9 cellular contexts compared by ENCODE assay signal in genomic region chr11:1202776-1203504, GRCh38. TPM values are rescaled to one million over a fixed set of nuclear protein-coding genes. Genes with fewer than 3 reads are reported as not detected.
A peak's percentile ranks its signal among the peaks of the same experiment; 100 is the strongest.
DNase-seq lines count a peak whose midpoint lies in the region; ATAC-seq and TF ChIP-seq lines count a peak whose summit lies in the region.
"Had no signal": no experiment of that assay in that cellular context is flagged by ENCODE, and none has a peak within 500 bp of the region (broad histone marks: within the 10 kb centered on the region; RNA-seq: fewer than 3 reads in every experiment).

No MANE protein-coding gene starts in this region.

- no peaks in the 10 kb centered on the region for H3K27me3 Mint-ChIP-seq in activated T-cell treated with anti-CD3 and anti-CD28 coated beads, Interleukin-2, amount 50 U/mL, for 24 hours
- H3K27me3 Mint-ChIP-seq in natural killer cell treated with Interleukin-12 subunit alpha and Interleukin-12 subunit beta and Interleukin-15 and Interleukin-18, amount 100 ng/mL, for 72 hours: no peaks in the 10 kb centered on the region
- no peaks in the 10 kb centered on the region for H3K27me3 Mint-ChIP-seq in stimulated activated naive CD8-positive, alpha-beta T cell treated with anti-CD3 and anti-CD28 coated beads, Interleukin-15, amount 100 ng/mL, for 72 hours

- no peak overlapping the region for H3K4me2 ChIP-seq in fibroblast of lung (ENCODE audit: extremely low read depth, insufficient read depth, low read length)

- H3K4me3 Mint-ChIP-seq in activated T-cell treated with anti-CD3 and anti-CD28 coated beads, Interleukin-2, amount 50 U/mL, for 24 hours: no peak overlapping the region
- H3K4me3 Mint-ChIP-seq in natural killer cell treated with Interleukin-12 subunit alpha and Interleukin-12 subunit beta and Interleukin-15 and Interleukin-18, amount 100 ng/mL, for 72 hours: no peak overlapping the region
- H3K4me3 Mint-ChIP-seq in stimulated activated naive CD8-positive, alpha-beta T cell treated with anti-CD3 and anti-CD28 coated beads, Interleukin-15, amount 100 ng/mL, for 72 hours: no peak overlapping the region

- peak overlapping the region; percentile 71 for H3K9ac ChIP-seq in NT2/D1 (ENCODE audit: insufficient read length, low read depth)
- no peak overlapping the region for H3K9ac ChIP-seq in fibroblast of lung (ENCODE audit: insufficient read depth, low read length)

- no peaks in the 10 kb centered on the region for H3K9me3 ChIP-seq in NT2/D1 (ENCODE audit: insufficient read depth, low read length)
- H3K9me3 ChIP-seq in fibroblast of lung (ENCODE audit: control insufficient read depth, insufficient read depth, low read depth, low read length): no peaks in the 10 kb centered on the region

- H3K27ac ChIP-seq in fibroblast of lung (ENCODE audit: insufficient read depth, low read length): no peak overlapping the region

- H3K4me3 ChIP-seq in NT2/D1 (ENCODE audit: insufficient read length, low read depth) (no peak overlapping the region), fibroblast of lung (replicated peaks in 1 of 4; ENCODE audit: control extremely low read depth in 1 of 4, insufficient read depth in 1 of 4, low read depth in 3 of 4, low read length in 4 of 4) (no peak overlapping the region)

- H3K4me1 Mint-ChIP-seq in activated T-cell treated with anti-CD3 and anti-CD28 coated beads, Interleukin-2, amount 50 U/mL, for 24 hours (ENCODE audit: low read depth): no peaks in the 10 kb centered on the region
- H3K4me1 Mint-ChIP-seq in natural killer cell treated with Interleukin-12 subunit alpha and Interleukin-12 subunit beta and Interleukin-15 and Interleukin-18, amount 100 ng/mL, for 72 hours (ENCODE audit: low read depth in 2 of 2): no peaks in the 10 kb centered on the region
- no peaks in the 10 kb centered on the region for H3K4me1 Mint-ChIP-seq in stimulated activated naive CD8-positive, alpha-beta T cell treated with anti-CD3 and anti-CD28 coated beads, Interleukin-15, amount 100 ng/mL, for 72 hours

- no peaks in the 10 kb centered on the region for H4K20me1 ChIP-seq in fibroblast of lung (ENCODE audit: control insufficient read depth, extremely low read depth, insufficient read depth, low read length)

- H3K9me3 Mint-ChIP-seq in activated T-cell treated with anti-CD3 and anti-CD28 coated beads, Interleukin-2, amount 50 U/mL, for 24 hours: no peaks in the 10 kb centered on the region
- H3K9me3 Mint-ChIP-seq in natural killer cell treated with Interleukin-12 subunit alpha and Interleukin-12 subunit beta and Interleukin-15 and Interleukin-18, amount 100 ng/mL, for 72 hours: no peaks in the 10 kb centered on the region
- H3K9me3 Mint-ChIP-seq in stimulated activated naive CD8-positive, alpha-beta T cell treated with anti-CD3 and anti-CD28 coated beads, Interleukin-15, amount 100 ng/mL, for 72 hours: no peaks in the 10 kb centered on the region

- H3K36me3 Mint-ChIP-seq in activated T-cell treated with anti-CD3 and anti-CD28 coated beads, Interleukin-2, amount 50 U/mL, for 24 hours (ENCODE audit: low read depth): no peaks in the 10 kb centered on the region
- H3K36me3 Mint-ChIP-seq in natural killer cell treated with Interleukin-12 subunit alpha and Interleukin-12 subunit beta and Interleukin-15 and Interleukin-18, amount 100 ng/mL, for 72 hours: no peaks in the 10 kb centered on the region

- peak; percentile 69 to 71 for TF ChIP-seq CTCF in fibroblast of lung (conservative IDR thresholded peaks at IDR 0.05 in 1 of 2, IDR thresholded peaks at IDR 0.05 in 1 of 2; ENCODE audit: low read depth in 1 of 2, low read length in 2 of 2)

- no peak overlapping the region for H3K27ac Mint-ChIP-seq in activated T-cell treated with anti-CD3 and anti-CD28 coated beads, Interleukin-2, amount 50 U/mL, for 24 hours
- H3K27ac Mint-ChIP-seq in natural killer cell treated with Interleukin-12 subunit alpha and Interleukin-12 subunit beta and Interleukin-15 and Interleukin-18, amount 100 ng/mL, for 72 hours: no peak overlapping the region
- no peak overlapping the region for H3K27ac Mint-ChIP-seq in stimulated activated naive CD8-positive, alpha-beta T cell treated with anti-CD3 and anti-CD28 coated beads, Interleukin-15, amount 100 ng/mL, for 72 hours

- H3K27me3 ChIP-seq in NT2/D1 (ENCODE audit: insufficient read depth, insufficient read length): no peaks in the 10 kb centered on the region
- H3K27me3 ChIP-seq in fibroblast of lung (ENCODE audit: control insufficient read depth, insufficient read depth, low read length): no peaks in the 10 kb centered on the region

- H3K4me1 ChIP-seq in NT2/D1 (ENCODE audit: insufficient read depth, insufficient read length): peaks cover 18% of the 10 kb centered on the region
- H3K4me1 ChIP-seq in fibroblast of lung (ENCODE audit: control insufficient read depth, extremely low read depth, insufficient read depth, low read length): no peaks in the 10 kb centered on the region

- no peaks in the 10 kb centered on the region for H3K79me2 ChIP-seq in fibroblast of lung (ENCODE audit: control insufficient read depth, insufficient read depth, low read length)

- peak; percentile 63 to 75 for ATAC-seq in natural killer cell treated with Interleukin-12 subunit alpha and Interleukin-12 subunit beta and Interleukin-15 and Interleukin-18, amount 100 ng/mL, for 72 hours
- ATAC-seq in stimulated activated naive CD8-positive, alpha-beta T cell treated with anti-CD3 and anti-CD28 coated beads, Interleukin-15, amount 100 ng/mL, for 72 hours: peak; percentile 75
- ATAC-seq in GM19023 (IDR thresholded peaks at IDR 0.05; ENCODE audit: unreplicated experiment): no peak

- no peak overlapping the region for H2AFZ ChIP-seq in fibroblast of lung (ENCODE audit: low read length)

- H3K36me3 ChIP-seq in NT2/D1 (ENCODE audit: insufficient read depth, insufficient read length, low read length) (no peaks in the 10 kb centered on the region), fibroblast of lung (ENCODE audit: control insufficient read depth, insufficient read depth, low read length) (no peaks in the 10 kb centered on the region)

- peak; percentile 82 for DNase-seq in AG08395 (ENCODE audit: low spot score)
- peak; percentile 72 for DNase-seq in GM19240 (ENCODE audit: insufficient read length, low spot score)
- peak; percentile 49 for DNase-seq in NT2/D1 (ENCODE audit: low read depth, low spot score)
- peak; percentile 83 for DNase-seq in activated T-cell treated with anti-CD3 and anti-CD28 coated beads, Interleukin-2, amount 50 U/mL, for 24 hours
- DNase-seq in fibroblast of lung (ENCODE audit: low read depth in 2 of 2): peak; percentile 7 to 9
- peak; percentile 62 for DNase-seq in natural killer cell treated with Interleukin-12 subunit alpha and Interleukin-12 subunit beta and Interleukin-15 and Interleukin-18, amount 100 ng/mL, for 72 hours (ENCODE audit: low spot score)
- peak; percentile 69 to 71 for DNase-seq in stimulated activated naive CD8-positive, alpha-beta T cell treated with anti-CD3 and anti-CD28 coated beads, Interleukin-15, amount 100 ng/mL, for 72 hours

RNA-seq across cellular contexts. Expression of gene MUC5B, which starts 19.9 kb away (rescaled TPM):
- total RNA-seq in fibroblast of lung: not detected in 2 replicates
- not detected in 2 replicates for polyA plus RNA-seq in fibroblast of lung
- not detected in 2 replicates for polyA plus RNA-seq in fibroblast of lung (2012)
- polyA minus RNA-seq in fibroblast of lung (ENCODE audit: low replicate concordance): not detected in 2 replicates
- not detected for total RNA-seq in natural killer cell treated with Interleukin-12 subunit alpha and Interleukin-12 subunit beta and Interleukin-15 and Interleukin-18, amount 100 ng/mL, for 72 hours
- total RNA-seq: pulmonary artery endothelial cell had no signal

RNA-seq across cellular contexts. Expression of gene MUC5AC, which starts 45.2 kb away (rescaled TPM):
- not detected in 2 replicates for total RNA-seq in fibroblast of lung
- polyA plus RNA-seq in fibroblast of lung: not detected in 2 replicates
- polyA plus RNA-seq in fibroblast of lung (2012): not detected in 2 replicates
- polyA minus RNA-seq in fibroblast of lung (ENCODE audit: low replicate concordance): not detected in 2 replicates
- total RNA-seq in natural killer cell treated with Interleukin-12 subunit alpha and Interleukin-12 subunit beta and Interleukin-15 and Interleukin-18, amount 100 ng/mL, for 72 hours: not detected
- total RNA-seq: pulmonary artery endothelial cell had no signal

Comparison
In these comparisons a context has a peak if more than half of its experiments do, and no peak if none do; other contexts are left out.
1. DNase-seq: peak in every context shown above with its lines; median percentile 83 in activated T-cell treated with anti-CD3 and anti-CD28 coated beads, Interleukin-2, amount 50 U/mL, for 24 hours; 82 in AG08395; 72 in GM19240; 70 in stimulated activated naive CD8-positive, alpha-beta T cell treated with anti-CD3 and anti-CD28 coated beads, Interleukin-15, amount 100 ng/mL, for 72 hours; 62 in natural killer cell treated with Interleukin-12 subunit alpha and Interleukin-12 subunit beta and Interleukin-15 and Interleukin-18, amount 100 ng/mL, for 72 hours; 49 in NT2/D1; 8 in fibroblast of lung.